Comparison of ENCODE assay signal across 27 cellular contexts in genomic region chr10:33878238-33878637, GRCh38.
"Had no signal": no experiment of that assay in that cellular context is flagged by ENCODE, and none has a peak within 500 bp of the region (broad histone marks: within the 10 kb centered on the region; RNA-seq: fewer than 3 reads in every experiment).

No MANE protein-coding gene starts in this region.

- H3K36me3 Mint-ChIP-seq: activated CD4-positive, alpha-beta memory T cell treated with anti-CD3 and anti-CD28 coated beads for 36 hours; activated naive CD8-positive, alpha-beta T cell had no signal

- H3K36me3 ChIP-seq: brain microvascular endothelial cell, Peyer's patch, SJCRH30 had no signal

- H3K4me3 Mint-ChIP-seq: activated CD4-positive, alpha-beta memory T cell treated with anti-CD3 and anti-CD28 coated beads for 36 hours; activated CD4-positive, alpha-beta T cell treated with anti-CD3 and anti-CD28 coated beads, Interleukin-2, amount 10 ng/mL, durations not matched to agents 7 days and 5 days; activated naive CD8-positive, alpha-beta T cell; activated T-cell treated with anti-CD3 and anti-CD28 coated beads, Interleukin-2, amount 50 U/mL, for 4 hours had no signal

- H3K9me3 ChIP-seq: Peyer's patch, SJCRH30, SK-N-SH had no signal

- H3K4me3 ChIP-seq: Peyer's patch, SJCRH30 had no signal

- ATAC-seq: activated T-cell treated with anti-CD3 and anti-CD28 coated beads, Interleukin-2, amount 50 U/mL, for 4 hours had no signal

- H3K9ac ChIP-seq: SK-N-SH had no signal

- H3K4me1 Mint-ChIP-seq: activated CD4-positive, alpha-beta T cell treated with anti-CD3 and anti-CD28 coated beads, Interleukin-2, amount 10 ng/mL, durations not matched to agents 7 days and 5 days had no signal

- H3K27ac Mint-ChIP-seq: activated CD4-positive, alpha-beta memory T cell treated with anti-CD3 and anti-CD28 coated beads for 36 hours; activated CD4-positive, alpha-beta T cell treated with anti-CD3 and anti-CD28 coated beads, Interleukin-2, amount 10 ng/mL, durations not matched to agents 7 days and 5 days; activated naive CD8-positive, alpha-beta T cell had no signal

- H3K27me3 ChIP-seq: brain microvascular endothelial cell, Peyer's patch, SJCRH30 had no signal

- DNase-seq: activated CD4-positive, alpha-beta memory T cell treated with anti-CD3 and anti-CD28 coated beads for 36 hours; activated CD4-positive, alpha-beta T cell treated with anti-CD3 and anti-CD28 coated beads, Interleukin-2, amount 10 ng/mL, durations not matched to agents 7 days and 5 days; activated CD4-positive, CD25-positive, alpha-beta regulatory T cell; activated CD8-positive, alpha-beta memory T cell treated with anti-CD3 and anti-CD28 coated beads for 24 hours; activated effector memory CD4-positive, alpha-beta T cell treated with anti-CD3 and anti-CD28 coated beads, Interleukin-2, amount 50 U/mL, for 16 hours; activated naive CD4-positive, alpha-beta T cell treated with Interleukin-2 at 50 U/mL for 16 hours; activated T-cell treated with anti-CD3 and anti-CD28 coated beads, Interleukin-2, amount 50 U/mL, for 4 hours; amygdala; brain microvascular endothelial cell; KG1; NCI-H1092; NCI-H1417; NCI-H1930; NCI-H2171 treated with DMSO at 0.1 percent for 48 hours; NCI-H345; NCI-H510A; NCI-H526 treated with DMSO at 0.1 percent for 48 hours; NCI-H82; OCI-M1; Peyer's patch; Right ventricle myocardium superior; SK-N-SH; T-helper 1 cell had no signal

- H3K9me3 Mint-ChIP-seq: activated CD4-positive, alpha-beta memory T cell treated with anti-CD3 and anti-CD28 coated beads for 36 hours; activated CD4-positive, alpha-beta T cell treated with anti-CD3 and anti-CD28 coated beads, Interleukin-2, amount 10 ng/mL, durations not matched to agents 7 days and 5 days; activated T-cell treated with anti-CD3 and anti-CD28 coated beads, Interleukin-2, amount 50 U/mL, for 4 hours had no signal

- H3K27ac ChIP-seq: brain microvascular endothelial cell, Peyer's patch, RWPE1, SJCRH30, VCaP had no signal

- H3K4me1 ChIP-seq: SJCRH30 had no signal

- H3K27me3 Mint-ChIP-seq: activated CD4-positive, alpha-beta T cell treated with anti-CD3 and anti-CD28 coated beads, Interleukin-2, amount 10 ng/mL, durations not matched to agents 7 days and 5 days had no signal
